8 cellular contexts compared by ENCODE assay signal in the genomic region with DNA sequence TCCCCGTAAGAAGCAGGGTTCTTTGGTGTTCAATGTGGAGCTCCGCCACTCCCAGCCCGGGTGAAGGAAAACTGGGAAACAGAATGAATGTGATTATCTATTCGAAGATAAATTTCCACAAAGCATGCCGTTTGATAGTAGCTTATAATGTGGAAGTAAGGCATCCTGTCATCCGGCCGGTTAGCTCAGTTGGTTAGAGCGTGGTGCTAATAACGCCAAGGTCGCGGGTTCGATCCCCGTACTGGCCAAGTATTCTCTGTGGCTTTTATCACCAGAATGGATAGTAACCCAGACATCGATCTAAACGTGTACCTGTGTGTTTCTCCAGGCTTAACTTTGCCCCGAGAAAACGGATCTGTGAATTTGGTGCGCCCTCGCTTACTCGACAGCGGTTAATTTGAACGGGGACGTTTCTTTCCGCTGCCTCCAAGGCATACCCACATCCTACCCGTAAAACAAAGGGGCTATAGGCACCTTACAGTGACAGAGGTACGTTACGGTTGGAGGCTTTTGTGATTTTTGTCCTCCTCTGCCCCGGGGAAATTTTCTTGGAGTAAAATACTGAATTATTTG.
DNase-seq lines count a peak whose midpoint lies in the region; ATAC-seq lines count a peak whose summit lies in the region.

No MANE protein-coding gene starts in this region.

- H3K79me1 ChIP-seq in mesenchymal stem cell (replicated peaks; ENCODE audit: low read length, poor library complexity, severe bottlenecking): no peaks in the 10 kb centered on the region

- no peak overlapping the region for H4K91ac ChIP-seq in mesenchymal stem cell (ENCODE audit: low read length)

- H3K9me3 ChIP-seq in ectodermal cell (ENCODE audit: control insufficient read depth, low read length) (no peaks in the 10 kb centered on the region), mesenchymal stem cell (ENCODE audit: control insufficient read depth, low read length) (no peaks in the 10 kb centered on the region)

- H3K4me2 ChIP-seq in mesenchymal stem cell (ENCODE audit: low read length, poor library complexity, severe bottlenecking): peak overlapping the region; percentile 87

- WGBS in ectodermal cell, 2 experiments: 1% methylated on average over 27 to 28 of the region's 28 CpGs
- WGBS in mesenchymal stem cell: under 1% methylated on average over 17 of the region's 28 CpGs

- peak overlapping the region; percentile 87 for H3K4me3 ChIP-seq in ectodermal cell (ENCODE audit: insufficient read depth, low read depth, low read length)
- H3K4me3 ChIP-seq in mesenchymal stem cell (ENCODE audit: insufficient read depth in 1 of 2, low read depth in 1 of 2, low read length in 2 of 2): peak overlapping the region; percentile 66 to 89

- H3K18ac ChIP-seq in mesenchymal stem cell (ENCODE audit: low read depth in 1 of 2, low read length in 2 of 2): no peak overlapping the region

- H2BK12ac ChIP-seq in mesenchymal stem cell (ENCODE audit: low read length in 2 of 2): no peak overlapping the region

- no peaks in the 10 kb centered on the region for H3K4me1 ChIP-seq in ectodermal cell (ENCODE audit: control insufficient read depth, insufficient read depth, low read length)
- H3K4me1 ChIP-seq in mesenchymal stem cell (ENCODE audit: control insufficient read depth, insufficient read depth, low read depth, low read length): no peaks in the 10 kb centered on the region

- no peaks in the 10 kb centered on the region for H3K36me3 ChIP-seq in ectodermal cell (ENCODE audit: control insufficient read depth, insufficient read depth, low read length)
- H3K36me3 ChIP-seq in mesenchymal stem cell (ENCODE audit: control insufficient read depth in 1 of 2, insufficient read depth in 2 of 2, low read depth in 1 of 2, low read length in 2 of 2): no peaks in the 10 kb centered on the region

- H4K8ac ChIP-seq in mesenchymal stem cell (ENCODE audit: low read length): peak overlapping the region; percentile 42

- no peak overlapping the region for H3K14ac ChIP-seq in mesenchymal stem cell (ENCODE audit: low read length in 2 of 2)

- no peak overlapping the region for H2BK15ac ChIP-seq in mesenchymal stem cell (ENCODE audit: low read depth, poor library complexity, severe bottlenecking)

- H3K23ac ChIP-seq in mesenchymal stem cell (ENCODE audit: low read length in 2 of 2): no peak overlapping the region

- H3K9ac ChIP-seq in mesenchymal stem cell (ENCODE audit: low read length): peak overlapping the region; percentile 80

- H3K27me3 ChIP-seq in ectodermal cell (ENCODE audit: control insufficient read depth, insufficient read depth, low read length, poor library complexity, severe bottlenecking) (peaks cover 14% of the 10 kb centered on the region), mesenchymal stem cell (ENCODE audit: control insufficient read depth in 1 of 2, insufficient read depth in 1 of 2, low read length in 2 of 2) (no peaks in the 10 kb centered on the region)

- DNase-seq in AML-193 (lab: John Stamatoyannopoulos, UW) (peak; percentile 59 to 66), NCI-H748 treated with DMSO at 0.1 percent for 48 hours (lab: John Stamatoyannopoulos, UW) (peak; percentile 98), mesenchymal stem cell (peak; percentile 93)
- DNase-seq in activated CD4-positive, alpha-beta T cell treated with anti-CD3 and anti-CD28 coated beads, Interleukin-2, amount 50 U/mL, for 24 hours (ENCODE audit: low read depth in 1 of 2, low spot score in 1 of 2): peak; percentile 75 to 89
- peak; percentile 56 for DNase-seq in stimulated activated CD8-positive, alpha-beta memory T cell treated with anti-CD3 and anti-CD28 coated beads, Interleukin-12 subunit alpha, Interleukin-12 subunit beta, amount 100 ng/mL, for 24 hours (ENCODE audit: extremely low read depth)

- H2BK120ac ChIP-seq in mesenchymal stem cell (ENCODE audit: low read depth, low read length): no peak overlapping the region

- H3K27ac ChIP-seq in ectodermal cell (ENCODE audit: insufficient read depth, low read depth, low read length, poor library complexity, severe bottlenecking): peak overlapping the region; percentile 2
- H3K27ac ChIP-seq in mesenchymal stem cell (ENCODE audit: low read length, poor library complexity, severe bottlenecking): peak overlapping the region; percentile 31

- no peak overlapping the region for H2AK5ac ChIP-seq in mesenchymal stem cell (ENCODE audit: low read length, severe bottlenecking)

- no peak overlapping the region for H3K4ac ChIP-seq in mesenchymal stem cell (ENCODE audit: low read depth in 1 of 2, low read length in 2 of 2)

- H2BK5ac ChIP-seq in mesenchymal stem cell (ENCODE audit: low read depth, low read length, poor library complexity, severe bottlenecking): no peak overlapping the region

- H2AFZ ChIP-seq in mesenchymal stem cell (ENCODE audit: low read depth, low read length): no peak overlapping the region

- peak; percentile 64 for ATAC-seq in GM19395 (IDR thresholded peaks at IDR 0.05; ENCODE audit: unreplicated experiment)
- ATAC-seq in HG03565 (IDR thresholded peaks at IDR 0.05; ENCODE audit: unreplicated experiment): peak; percentile 57

Comparison
In these comparisons a context has a peak if more than half of its experiments do, and no peak if none do; other contexts are left out.
1. Peak in every context shown above with its lines: DNase-seq, ATAC-seq, H3K4me3 ChIP-seq and H3K27ac ChIP-seq.